Comparison of ENCODE assay signal across 10 cellular contexts in the genomic region with DNA sequence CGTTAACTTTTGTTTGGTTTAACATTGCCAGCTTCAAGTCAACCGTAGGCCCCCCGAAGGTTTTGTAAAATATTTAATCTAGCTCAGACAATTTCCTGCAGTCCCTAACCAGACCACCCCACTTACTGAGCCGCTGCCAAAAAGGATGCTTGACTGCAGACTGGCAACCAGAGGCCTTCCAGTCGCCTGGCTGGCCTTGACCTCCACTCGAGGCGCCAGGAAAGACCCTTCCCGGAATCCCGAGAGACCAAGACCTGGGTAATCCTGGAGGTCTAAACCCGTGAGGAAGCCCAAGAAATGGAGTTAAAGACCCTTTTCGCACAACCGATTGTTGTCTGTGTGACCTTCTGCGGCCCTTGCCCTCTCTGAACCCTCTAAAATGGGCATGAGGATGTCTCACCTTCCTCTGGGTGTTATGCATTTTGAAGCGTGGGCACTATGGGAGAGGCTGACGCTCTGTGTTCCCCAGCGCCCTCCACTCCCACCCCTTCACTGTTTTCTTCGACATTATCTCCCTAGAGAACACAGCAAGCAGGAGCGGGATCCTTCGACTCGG.
A peak's percentile ranks its signal among the peaks of the same experiment; 100 is the strongest.
DNase-seq lines count a peak whose midpoint lies in the region; ATAC-seq and TF ChIP-seq lines count a peak whose summit lies in the region.
"Had no signal": no experiment of that assay in that cellular context is flagged by ENCODE, and none has a peak within 500 bp of the region (broad histone marks: within the 10 kb centered on the region; RNA-seq: fewer than 3 reads in every experiment).

No MANE protein-coding gene starts in this region.

- H3K4me3 ChIP-seq in H7 (ENCODE audit: insufficient read depth, low read depth, low read length) (no peak overlapping the region; the same call in 1 of the 2 replicates), SJSA1 (no peak overlapping the region; the same call in 1 of the 2 replicates), liver (ENCODE audit: low read depth in 1 of 3, low read length in 3 of 3) (no peak overlapping the region), smooth muscle cell (peak overlapping the region; percentile 73)

- no peak for TF ChIP-seq RAD21 in liver (IDR thresholded peaks at IDR 0.05)

- peaks cover 40% of the 10 kb centered on the region for H3K4me1 ChIP-seq in SJSA1 (replicated peaks)
- peaks cover 3 to 40% (median 15%) of the 10 kb centered on the region in 4 donors for H3K4me1 ChIP-seq in liver (ENCODE audit: control insufficient read depth in 4 of 4, insufficient read depth in 4 of 4, low read length in 3 of 4)
- peaks cover 47% of the 10 kb centered on the region for H3K4me1 ChIP-seq in smooth muscle cell (ENCODE audit: low read depth)

- no peaks in the 10 kb centered on the region for H3K79me2 ChIP-seq in smooth muscle cell (ENCODE audit: low read depth)

- H3K9me3 ChIP-seq in SJSA1 (replicated peaks) (no peaks in the 10 kb centered on the region), liver (ENCODE audit: control insufficient read depth in 4 of 4, low read length in 3 of 4) (peaks cover 0 to under 1% (median 0%) of the 10 kb centered on the region in 4 donors), smooth muscle cell (replicated peaks; ENCODE audit: low read depth) (no peaks in the 10 kb centered on the region)
- H3K9me3 ChIP-seq: neutrophil had no signal

- 62% methylated on average over 20 of the region's 20 CpGs for WGBS in liver
- 43% methylated on average over 20 of the region's 20 CpGs for WGBS in smooth muscle cell (ENCODE audit: low lambda C conversion rate)

- H3F3A ChIP-seq in smooth muscle cell (ENCODE audit: low read depth) = peaks cover 36% of the 10 kb centered on the region

- H2AFZ ChIP-seq in smooth muscle cell (ENCODE audit: low read depth) = peak overlapping the region; percentile 69

- H4K20me1 ChIP-seq in smooth muscle cell (ENCODE audit: low read depth) = no peaks in the 10 kb centered on the region

- peaks cover 80% of the 10 kb centered on the region for H3K27me3 ChIP-seq in H7 (ENCODE audit: control insufficient read depth, insufficient read depth, low read length)
- H3K27me3 ChIP-seq in SJSA1 (replicated peaks) = no peaks in the 10 kb centered on the region
- peaks cover 0 to 6% (median 0%) of the 10 kb centered on the region in 4 donors for H3K27me3 ChIP-seq in liver (ENCODE audit: control insufficient read depth in 4 of 4, insufficient read depth in 4 of 4, low read length in 3 of 4)
- H3K27me3 ChIP-seq in smooth muscle cell (ENCODE audit: low read depth) = no peaks in the 10 kb centered on the region

- peak overlapping the region; percentile 86 for H3K4me2 ChIP-seq in smooth muscle cell

- H3K9ac ChIP-seq in liver (ENCODE audit: low read depth in 1 of 2, low read length in 2 of 2) (peak overlapping the region in 1 of 2 donors; percentile 59), smooth muscle cell (ENCODE audit: low read depth) (peak overlapping the region; percentile 70)

- H3K36me3 ChIP-seq in H7 (replicated peaks; ENCODE audit: control insufficient read depth, insufficient read depth, low read length) (no peaks in the 10 kb centered on the region), SJSA1 (no peaks in the 10 kb centered on the region), liver (ENCODE audit: control insufficient read depth in 4 of 4, insufficient read depth in 3 of 4, low read depth in 1 of 4, low read length in 3 of 4) (no peaks in the 10 kb centered on the region), smooth muscle cell (ENCODE audit: low read depth) (no peaks in the 10 kb centered on the region)
- H3K36me3 ChIP-seq: neutrophil had no signal

- DNase-seq in H7 (peak; percentile 30), SJSA1 (ENCODE audit: low read depth in 1 of 2, low spot score in 2 of 2) (no peak), smooth muscle cell (lab: John Stamatoyannopoulos, UW; ENCODE audit: unreplicated experiment) (no peak), DMS153 (lab: John Stamatoyannopoulos, UW) (no peak), DMS153 treated with DMSO at 0.1 percent for 48 hours (lab: John Stamatoyannopoulos, UW; ENCODE audit: unreplicated experiment) (no peak)
- DNase-seq: activated effector memory CD4-positive, alpha-beta T cell treated with Interleukin-2 at 50 U/mL for 16 hours; DMS79 had no signal

- ATAC-seq in HG03432 (IDR thresholded peaks at IDR 0.05; ENCODE audit: unreplicated experiment) = no peak

- H3K27ac ChIP-seq in SJSA1 (peak overlapping the region; percentile 86), liver (ENCODE audit: low read depth in 1 of 2, low read length in 2 of 2) (peak overlapping the region in 1 of 2 donors; percentile 88), smooth muscle cell (ENCODE audit: low read depth) (peak overlapping the region; percentile 78)
- H3K27ac ChIP-seq: neutrophil had no signal

- TF ChIP-seq CTCF in liver (IDR thresholded peaks at IDR 0.05; ENCODE audit: low read depth, low read length, missing input control) (no peak), smooth muscle cell (IDR thresholded peaks at IDR 0.05; ENCODE audit: borderline replicate concordance, insufficient read depth, poor library complexity, severe bottlenecking) (no peak)

TF ChIP-seq in liver, 16 proteins besides CTCF, POLR2A, EP300 and RAD21:
- no peak for TF ChIP-seq RXRA (IDR thresholded peaks at IDR 0.05)
- TF ChIP-seq NR2F2 (IDR thresholded peaks at IDR 0.05) = peak; percentile 39
- no peak for TF ChIP-seq HNF4A (conservative IDR thresholded peaks at IDR 0.05)
- TF ChIP-seq, protein P1, sequence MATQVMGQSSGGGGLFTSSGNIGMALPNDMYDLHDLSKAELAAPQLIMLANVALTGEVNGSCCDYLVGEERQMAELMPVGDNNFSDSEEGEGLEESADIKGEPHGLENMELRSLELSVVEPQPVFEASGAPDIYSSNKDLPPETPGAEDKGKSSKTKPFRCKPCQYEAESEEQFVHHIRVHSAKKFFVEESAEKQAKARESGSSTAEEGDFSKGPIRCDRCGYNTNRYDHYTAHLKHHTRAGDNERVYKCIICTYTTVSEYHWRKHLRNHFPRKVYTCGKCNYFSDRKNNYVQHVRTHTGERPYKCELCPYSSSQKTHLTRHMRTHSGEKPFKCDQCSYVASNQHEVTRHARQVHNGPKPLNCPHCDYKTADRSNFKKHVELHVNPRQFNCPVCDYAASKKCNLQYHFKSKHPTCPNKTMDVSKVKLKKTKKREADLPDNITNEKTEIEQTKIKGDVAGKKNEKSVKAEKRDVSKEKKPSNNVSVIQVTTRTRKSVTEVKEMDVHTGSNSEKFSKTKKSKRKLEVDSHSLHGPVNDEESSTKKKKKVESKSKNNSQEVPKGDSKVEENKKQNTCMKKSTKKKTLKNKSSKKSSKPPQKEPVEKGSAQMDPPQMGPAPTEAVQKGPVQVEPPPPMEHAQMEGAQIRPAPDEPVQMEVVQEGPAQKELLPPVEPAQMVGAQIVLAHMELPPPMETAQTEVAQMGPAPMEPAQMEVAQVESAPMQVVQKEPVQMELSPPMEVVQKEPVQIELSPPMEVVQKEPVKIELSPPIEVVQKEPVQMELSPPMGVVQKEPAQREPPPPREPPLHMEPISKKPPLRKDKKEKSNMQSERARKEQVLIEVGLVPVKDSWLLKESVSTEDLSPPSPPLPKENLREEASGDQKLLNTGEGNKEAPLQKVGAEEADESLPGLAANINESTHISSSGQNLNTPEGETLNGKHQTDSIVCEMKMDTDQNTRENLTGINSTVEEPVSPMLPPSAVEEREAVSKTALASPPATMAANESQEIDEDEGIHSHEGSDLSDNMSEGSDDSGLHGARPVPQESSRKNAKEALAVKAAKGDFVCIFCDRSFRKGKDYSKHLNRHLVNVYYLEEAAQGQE (IDR thresholded peaks at IDR 0.05) = no peak
TF ChIP-seq in liver: peak in this region for 1.
